ENCODE assay signal across 1 cellular context in genomic region chr7:26562841-26563240, GRCh38.
TF ChIP-seq lines count a peak whose summit lies in the region.

No MANE protein-coding gene starts in this region.

TF ChIP-seq in GM23338, 12 proteins besides CTCF, POLR2A, EP300 and RAD21 (continued from another document):
- TF ChIP-seq ZNF462 (CRISPR knock-in tag; IDR thresholded peaks at IDR 0.05) = no peak
- no peak for TF ChIP-seq CREB1 (CRISPR knock-in tag; IDR thresholded peaks at IDR 0.05; ENCODE audit: low read depth)
- no peak for TF ChIP-seq ZNF114 (CRISPR knock-in tag; IDR thresholded peaks at IDR 0.05)
- TF ChIP-seq NANOG (IDR thresholded peaks at IDR 0.05; ENCODE audit: borderline replicate concordance) = no peak
- no peak for TF ChIP-seq EZH2 (IDR thresholded peaks at IDR 0.05; ENCODE audit: low read depth, unreplicated experiment)
